ENCODE assay signal across 12 cellular contexts in the genomic region with DNA sequence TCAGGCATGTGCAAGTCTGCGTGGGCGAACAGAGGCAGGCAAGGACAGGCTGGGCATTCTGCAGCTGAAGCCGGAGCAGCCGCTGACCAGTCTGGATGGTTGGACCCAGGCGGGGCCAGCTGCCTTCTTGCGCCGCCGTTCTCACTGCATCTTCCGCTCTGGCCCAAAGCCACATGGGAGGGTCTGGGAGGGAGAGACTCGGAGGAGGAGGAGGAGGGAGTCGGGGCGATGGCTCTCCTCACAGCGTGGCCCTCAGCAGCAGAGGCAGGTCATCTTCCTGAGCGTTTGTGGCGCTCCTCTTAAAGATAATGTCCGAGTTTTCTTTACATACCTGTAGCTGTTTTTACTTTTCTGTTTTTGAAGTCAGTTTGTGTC. TPM values are rescaled to one million over a fixed set of nuclear protein-coding genes. Genes with fewer than 3 reads are reported as not detected.
DNase-seq lines count a peak whose midpoint lies in the region; ATAC-seq and TF ChIP-seq lines count a peak whose summit lies in the region.
"Had no signal": no experiment of that assay in that cellular context is flagged by ENCODE, and none has a peak within 500 bp of the region (broad histone marks: within the 10 kb centered on the region; RNA-seq: fewer than 3 reads in every experiment).

No MANE protein-coding gene starts in this region.

- DNase-seq in MCF 10A (ENCODE audit: unreplicated experiment) (no peak), breast epithelium (ENCODE audit: low spot score in 2 of 2) (no peak), WTC11 (ENCODE audit: low spot score) (no peak), type B pancreatic cell (ENCODE audit: extremely low spot score, unreplicated experiment) (no peak), prostate gland (ENCODE audit: low spot score) (no peak)
- DNase-seq: cortex of kidney had no signal

- H3K27me3 ChIP-seq in breast epithelium = no peaks in the 10 kb centered on the region
- no peaks in the 10 kb centered on the region for H3K27me3 ChIP-seq in layer of hippocampus (ENCODE audit: control insufficient read depth, insufficient read depth, low read length)
- no peaks in the 10 kb centered on the region for H3K27me3 ChIP-seq in prostate gland (replicated peaks; ENCODE audit: insufficient read depth)
- H3K27me3 ChIP-seq: body of pancreas, foreskin keratinocyte had no signal

- 79% methylated on average over 15 of the region's 16 CpGs for WGBS in prostate gland

- ATAC-seq in WTC11 = no peak
- no peak for ATAC-seq in HG03378 (IDR thresholded peaks at IDR 0.05; ENCODE audit: unreplicated experiment)
- ATAC-seq in HG03139 (IDR thresholded peaks at IDR 0.05; ENCODE audit: unreplicated experiment) = no peak

- CTCF ChIA-PET in MCF 10A (lab: Yijun Ruan, JAX) (interaction anchor here (0.5 to 7.9 kb wide), 17 partner anchors 8 to 541 kb away, joined by 3 to 90 read pairs (median 3); a partner anchor contains a TSS), WTC11 (lab: Charles Lee) (interaction anchor here (0.5 to 6.5 kb wide), 55 partner anchors 11 to 627 kb away, joined by 3 to 87 read pairs (median 4); a partner anchor contains a TSS)

- H3K9me3 ChIP-seq in breast epithelium (no peaks in the 10 kb centered on the region), prostate gland (no peaks in the 10 kb centered on the region)
- H3K9me3 ChIP-seq: body of pancreas had no signal

- H3K4me1 ChIP-seq in breast epithelium (peaks cover 0 to 30% of the 10 kb centered on the region in 2 donors), prostate gland (replicated peaks) (peaks cover 19% of the 10 kb centered on the region)

- TF ChIP-seq POLR2A in breast epithelium (IDR thresholded peaks at IDR 0.05) = no peak
- TF ChIP-seq POLR2A in prostate gland (IDR thresholded peaks at IDR 0.05) = no peak

- no peak overlapping the region for H3K27ac ChIP-seq in breast epithelium
- H3K27ac ChIP-seq in layer of hippocampus (ENCODE audit: low read depth, low read length) = peak overlapping the region; percentile 43
- H3K27ac ChIP-seq in prostate gland = no peak overlapping the region
- H3K27ac ChIP-seq: body of pancreas, foreskin keratinocyte had no signal

- TF ChIP-seq CTCF in MCF 10A (IDR thresholded peaks at IDR 0.05; ENCODE audit: unreplicated experiment) (no peak), breast epithelium (IDR thresholded peaks at IDR 0.05) (no peak), WTC11 (IDR thresholded peaks at IDR 0.05) (no peak), type B pancreatic cell (conservative IDR thresholded peaks at IDR 0.05) (no peak), prostate gland (IDR thresholded peaks at IDR 0.05) (no peak)

- POLR2A ChIA-PET in MCF 10A (lab: Yijun Ruan, JAX) = no interaction called here
- POLR2A ChIA-PET in WTC11 (lab: Charles Lee) = interaction anchor here (0.6 to 1.2 kb wide), 2 partner anchors 93 to 138 kb away, joined by 3 to 5 read pairs; no protein-coding TSS in a partner anchor

- H3K4me1 Mint-ChIP-seq in MCF 10A (ENCODE audit: insufficient read depth, unreplicated experiment) (peaks cover 35% of the 10 kb centered on the region), WTC11 (peaks cover 20% of the 10 kb centered on the region), type B pancreatic cell (ENCODE audit: unreplicated experiment) (peaks cover 31% of the 10 kb centered on the region)

- H3K36me3 ChIP-seq in breast epithelium = peaks cover 18% of the 10 kb centered on the region
- H3K36me3 ChIP-seq in prostate gland = peaks cover 18 to 44% of the 10 kb centered on the region in 2 donors

- H3K36me3 Mint-ChIP-seq in MCF 10A (ENCODE audit: insufficient read depth, unreplicated experiment) = peaks cover 67% of the 10 kb centered on the region
- H3K36me3 Mint-ChIP-seq in WTC11 = peaks cover 66% of the 10 kb centered on the region
- peaks cover 15% of the 10 kb centered on the region for H3K36me3 Mint-ChIP-seq in type B pancreatic cell

- H3K4me3 Mint-ChIP-seq in MCF 10A (ENCODE audit: unreplicated experiment) (no peak overlapping the region), WTC11 (no peak overlapping the region), type B pancreatic cell (no peak overlapping the region)

- H3K27ac Mint-ChIP-seq in MCF 10A (ENCODE audit: low read depth, unreplicated experiment) = peak overlapping the region; percentile 13
- H3K27ac Mint-ChIP-seq in WTC11 = peak overlapping the region; percentile 95
- peak overlapping the region; percentile 88 for H3K27ac Mint-ChIP-seq in type B pancreatic cell

- H3K9me3 Mint-ChIP-seq in MCF 10A (ENCODE audit: unreplicated experiment) (no peaks in the 10 kb centered on the region), WTC11 (no peaks in the 10 kb centered on the region), type B pancreatic cell (no peaks in the 10 kb centered on the region)
- H3K9me3 Mint-ChIP-seq: activated naive CD4-positive, alpha-beta T cell treated with anti-CD3 and anti-CD28 coated beads, Interleukin-2, amount 50 U/mL, for 24 hours had no signal

- no TSS peak for BruUV-seq in MCF 10A (replicated peaks; lab: Mats Ljungman, UMichigan)

- intact Hi-C loops in MCF 10A (cut with micrococcal nuclease) = loop anchor here (2.0 kb wide), 1 partner anchor 247 kb away; no protein-coding TSS in a partner anchor
- intact Hi-C loops in breast epithelium (cut with DNase I; ENCODE audit: low total_unique reads) = no loop called here
- intact Hi-C loops in prostate gland (cut with DNase I) = no loop called here

- H3K4me3 ChIP-seq in breast epithelium (peak overlapping the region in 1 of 3 donors; percentile 20), prostate gland (no peak overlapping the region)
- H3K4me3 ChIP-seq: body of pancreas had no signal

- H3K27me3 Mint-ChIP-seq in MCF 10A (ENCODE audit: insufficient read depth, unreplicated experiment) (no peaks in the 10 kb centered on the region), WTC11 (ENCODE audit: low read depth) (no peaks in the 10 kb centered on the region), type B pancreatic cell (no peaks in the 10 kb centered on the region)
- H3K27me3 Mint-ChIP-seq: activated naive CD4-positive, alpha-beta T cell treated with anti-CD3 and anti-CD28 coated beads, Interleukin-2, amount 50 U/mL, for 24 hours had no signal

TF ChIP-seq in WTC11, 78 proteins besides CTCF, POLR2A, EP300 and RAD21:
- TF ChIP-seq, protein P1, sequence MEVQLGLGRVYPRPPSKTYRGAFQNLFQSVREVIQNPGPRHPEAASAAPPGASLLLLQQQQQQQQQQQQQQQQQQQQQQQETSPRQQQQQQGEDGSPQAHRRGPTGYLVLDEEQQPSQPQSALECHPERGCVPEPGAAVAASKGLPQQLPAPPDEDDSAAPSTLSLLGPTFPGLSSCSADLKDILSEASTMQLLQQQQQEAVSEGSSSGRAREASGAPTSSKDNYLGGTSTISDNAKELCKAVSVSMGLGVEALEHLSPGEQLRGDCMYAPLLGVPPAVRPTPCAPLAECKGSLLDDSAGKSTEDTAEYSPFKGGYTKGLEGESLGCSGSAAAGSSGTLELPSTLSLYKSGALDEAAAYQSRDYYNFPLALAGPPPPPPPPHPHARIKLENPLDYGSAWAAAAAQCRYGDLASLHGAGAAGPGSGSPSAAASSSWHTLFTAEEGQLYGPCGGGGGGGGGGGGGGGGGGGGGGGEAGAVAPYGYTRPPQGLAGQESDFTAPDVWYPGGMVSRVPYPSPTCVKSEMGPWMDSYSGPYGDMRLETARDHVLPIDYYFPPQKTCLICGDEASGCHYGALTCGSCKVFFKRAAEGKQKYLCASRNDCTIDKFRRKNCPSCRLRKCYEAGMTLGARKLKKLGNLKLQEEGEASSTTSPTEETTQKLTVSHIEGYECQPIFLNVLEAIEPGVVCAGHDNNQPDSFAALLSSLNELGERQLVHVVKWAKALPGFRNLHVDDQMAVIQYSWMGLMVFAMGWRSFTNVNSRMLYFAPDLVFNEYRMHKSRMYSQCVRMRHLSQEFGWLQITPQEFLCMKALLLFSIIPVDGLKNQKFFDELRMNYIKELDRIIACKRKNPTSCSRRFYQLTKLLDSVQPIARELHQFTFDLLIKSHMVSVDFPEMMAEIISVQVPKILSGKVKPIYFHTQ (CRISPR knock-in tag; IDR thresholded peaks at IDR 0.05) = no peak
- TF ChIP-seq HMGA2 (CRISPR knock-in tag; IDR thresholded peaks at IDR 0.05) (no peak), ZNF671 (CRISPR knock-in tag; IDR thresholded peaks at IDR 0.05) (no peak), SMAD3 (CRISPR knock-in tag; IDR thresholded peaks at IDR 0.05; ENCODE audit: borderline replicate concordance) (no peak), CBFB (CRISPR knock-in tag; IDR thresholded peaks at IDR 0.05; ENCODE audit: low read depth) (no peak)
- TF ChIP-seq, protein P2, sequence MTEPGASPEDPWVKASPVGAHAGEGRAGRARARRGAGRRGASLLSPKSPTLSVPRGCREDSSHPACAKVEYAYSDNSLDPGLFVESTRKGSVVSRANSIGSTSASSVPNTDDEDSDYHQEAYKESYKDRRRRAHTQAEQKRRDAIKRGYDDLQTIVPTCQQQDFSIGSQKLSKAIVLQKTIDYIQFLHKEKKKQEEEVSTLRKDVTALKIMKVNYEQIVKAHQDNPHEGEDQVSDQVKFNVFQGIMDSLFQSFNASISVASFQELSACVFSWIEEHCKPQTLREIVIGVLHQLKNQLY (CRISPR knock-in tag; IDR thresholded peaks at IDR 0.05) = no peak
TF ChIP-seq in WTC11: peak in this region for 0.

RNA-seq across cellular contexts. Expression of a gene that starts 5.9 kb away (rescaled TPM):
- total RNA-seq in MCF 10A (2022) (57.8 and 62.8 TPM in 2 replicates), breast epithelium (100 to 1,000 TPM in 2 of 3 donors, 10 to 100 TPM in 1; 99.2 to 110 (median 101) TPM), WTC11 (2021) (45.2 to 48.1 TPM (median 46.3 TPM) in 3 replicates), type B pancreatic cell (ENCODE audit: low replicate concordance) (73.6 and 76.5 TPM in 2 replicates), prostate gland (100 to 1,000 TPM; 140 to 180 TPM)

Comparison
In these comparisons a context has a peak if more than half of its experiments do, and no peak if none do; other contexts are left out.
1. H3K27ac Mint-ChIP-seq: peak in every context shown above with its lines; median percentile 95 in WTC11; 88 in type B pancreatic cell; 13 in MCF 10A.